18 cellular contexts compared by ENCODE assay signal in the genomic region with DNA sequence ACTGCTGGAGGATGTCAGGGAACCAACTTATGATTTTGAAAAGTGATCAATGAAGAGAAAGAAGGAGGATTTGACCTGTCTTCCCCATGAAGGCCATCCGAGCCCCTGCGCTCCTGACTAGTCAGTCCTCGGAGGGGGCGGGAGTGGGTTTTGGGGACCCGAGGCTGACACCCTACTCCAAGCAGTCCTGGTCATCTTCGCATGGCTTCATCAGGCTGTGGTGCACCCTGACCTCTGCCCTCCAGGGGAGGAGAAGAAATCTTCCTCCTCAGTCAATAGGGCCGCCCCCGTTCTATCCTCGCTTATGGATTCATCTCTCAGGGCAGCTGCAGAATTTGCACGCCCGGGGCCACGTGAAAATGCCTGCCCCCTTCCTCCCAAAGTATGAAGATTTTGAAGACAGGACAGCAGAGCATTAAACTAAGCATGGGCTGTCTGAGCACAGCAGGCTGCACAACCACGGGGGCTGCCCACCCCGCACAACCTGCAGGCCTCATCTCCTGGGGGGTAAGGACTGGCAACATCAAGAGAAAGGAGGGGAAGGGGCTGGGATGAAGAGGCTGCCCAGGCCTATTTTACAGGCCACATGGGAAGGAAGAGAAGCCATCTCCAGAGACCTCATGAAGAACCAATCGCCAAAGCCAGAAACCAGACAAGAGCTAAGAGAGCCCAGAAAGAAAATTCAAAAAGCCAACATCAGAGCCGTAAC.
A peak's percentile ranks its signal among the peaks of the same experiment; 100 is the strongest.
DNase-seq lines count a peak whose midpoint lies in the region; ATAC-seq and TF ChIP-seq lines count a peak whose summit lies in the region.
"Had no signal": no experiment of that assay in that cellular context is flagged by ENCODE, and none has a peak within 500 bp of the region (broad histone marks: within the 10 kb centered on the region; RNA-seq: fewer than 3 reads in every experiment).

No MANE protein-coding gene starts in this region.

- no peak overlapping the region for H3K14ac ChIP-seq in neuronal stem cell (ENCODE audit: low read length)

- H4K91ac ChIP-seq in neuronal stem cell (ENCODE audit: low read depth, low read length, poor library complexity): no peak overlapping the region

- H2BK120ac ChIP-seq in neuronal stem cell (ENCODE audit: low read depth, low read length): peak overlapping the region; percentile 27

- H3K27me3 Mint-ChIP-seq in nephron progenitor cell (ENCODE audit: low read depth, poor library complexity): no peaks in the 10 kb centered on the region
- peaks cover 0 to 66% of the 10 kb centered on the region in 2 donors for H3K27me3 Mint-ChIP-seq in effector memory CD8-positive, alpha-beta T cell

- H3K27ac ChIP-seq in BLaER1 treated with 17β-estradiol and CSF1 and Interleukin-3, amounts not matched to agents 10 nM and 100 nM: peak overlapping the region in 4 of 11 experiments; percentile 23 to 57 (median 41); a peak in 5 of 22 replicates
- H3K27ac ChIP-seq in neuronal stem cell (replicated peaks; ENCODE audit: low read length) (no peak overlapping the region), spleen (no peak overlapping the region)

- TF ChIP-seq CTCF in nephron progenitor cell (IDR thresholded peaks at IDR 0.05) (no peak), spleen (IDR thresholded peaks at IDR 0.05 in 8 of 11, conservative IDR thresholded peaks at IDR 0.05 in 3 of 11) (no peak)

- H3K9me3 Mint-ChIP-seq in nephron progenitor cell: no peaks in the 10 kb centered on the region
- no peaks in the 10 kb centered on the region for H3K9me3 Mint-ChIP-seq in effector memory CD8-positive, alpha-beta T cell
- H3K9me3 Mint-ChIP-seq: CD4-positive, alpha-beta T cell; CD8-positive, alpha-beta memory T cell; GM23338; H9 had no signal

- no peak overlapping the region for H3K18ac ChIP-seq in neuronal stem cell (ENCODE audit: low read length)

- H3K23ac ChIP-seq in neuronal stem cell (ENCODE audit: low read depth, low read length, poor library complexity): peak overlapping the region; percentile 44

- no peak overlapping the region for H2AFZ ChIP-seq in neuronal stem cell (ENCODE audit: low read length)
- H2AFZ ChIP-seq: GM23338 had no signal

- no peak overlapping the region for H2BK12ac ChIP-seq in neuronal stem cell (ENCODE audit: low read length)

- H3K36me3 Mint-ChIP-seq in nephron progenitor cell (ENCODE audit: low read depth): no peaks in the 10 kb centered on the region
- no peaks in the 10 kb centered on the region for H3K36me3 Mint-ChIP-seq in effector memory CD8-positive, alpha-beta T cell (ENCODE audit: insufficient read depth)
- H3K36me3 Mint-ChIP-seq: CD14-positive monocyte; CD8-positive, alpha-beta memory T cell had no signal

- no peaks in the 10 kb centered on the region for H4K20me1 ChIP-seq in BLaER1 treated with 17β-estradiol and CSF1 and Interleukin-3, amounts not matched to agents 10 nM and 100 nM

- peak overlapping the region in 9 of 11 experiments; percentile 18 to 82 (median 55); a peak in 17 of 22 replicates for H3K4me2 ChIP-seq in BLaER1 treated with 17β-estradiol and CSF1 and Interleukin-3, amounts not matched to agents 10 nM and 100 nM
- no peak overlapping the region for H3K4me2 ChIP-seq in neuronal stem cell (ENCODE audit: insufficient read depth, low read length, poor library complexity, severe bottlenecking)
- H3K4me2 ChIP-seq: GM23338 had no signal

- peak overlapping the region; percentile 41 for H2BK15ac ChIP-seq in neuronal stem cell (ENCODE audit: low read length)

- ATAC-seq in effector memory CD8-positive, alpha-beta T cell (replicated peaks): no peak
- ATAC-seq in GM19467 (IDR thresholded peaks at IDR 0.05; ENCODE audit: unreplicated experiment): no peak
- ATAC-seq: GM12878, GM23338, HCT116 had no signal

- no peak overlapping the region for H3K4me3 ChIP-seq in BLaER1 treated with 17β-estradiol and CSF1 and Interleukin-3, amounts not matched to agents 10 nM and 100 nM
- H3K4me3 ChIP-seq in neuronal stem cell (ENCODE audit: low read length in 2 of 2) (no peak overlapping the region), spleen (no peak overlapping the region)
- H3K4me3 ChIP-seq: GM12878, GM23338 had no signal

- WGBS in neuronal stem cell (ENCODE audit: extremely low coverage in 2 of 2, insufficient read length in 2 of 2, insufficient replicate concordance in 1 of 2), 2 donors: no CpG with 5 or more reads among the region's 16 CpGs
- WGBS in spleen, 5 donors: 87 to 95% (median 93%) methylated on average over 16 of the region's 16 CpGs

- H3K36me3 ChIP-seq in BLaER1 treated with 17β-estradiol and CSF1 and Interleukin-3, amounts not matched to agents 10 nM and 100 nM: no peaks in the 10 kb centered on the region
- H3K36me3 ChIP-seq in neuronal stem cell (replicated peaks in 1 of 2; ENCODE audit: control insufficient read depth in 2 of 2, insufficient read depth in 2 of 2, low read length in 2 of 2): no peaks in the 10 kb centered on the region
- no peaks in the 10 kb centered on the region for H3K36me3 ChIP-seq in spleen

- no peak overlapping the region for H3K4me3 Mint-ChIP-seq in nephron progenitor cell
- no peak overlapping the region for H3K4me3 Mint-ChIP-seq in effector memory CD8-positive, alpha-beta T cell
- H3K4me3 Mint-ChIP-seq: CD14-positive monocyte; CD4-positive, alpha-beta T cell; CD8-positive, alpha-beta memory T cell; GM23338; H9 had no signal

- H2AK5ac ChIP-seq in neuronal stem cell (ENCODE audit: low read depth, low read length): peak overlapping the region; percentile 40

- no peaks in the 10 kb centered on the region for H3K79me1 ChIP-seq in neuronal stem cell (ENCODE audit: low read depth, low read length)

- peak overlapping the region; percentile 76 for H2BK5ac ChIP-seq in neuronal stem cell (ENCODE audit: low read length)

- H3K4me1 ChIP-seq in BLaER1 treated with 17β-estradiol and CSF1 and Interleukin-3, amounts not matched to agents 10 nM and 100 nM: peaks cover 0 to 77% (median 56%) of the 10 kb centered on the region in 10 experiments; a peak in 17 of 20 replicates
- H3K4me1 ChIP-seq in neuronal stem cell (ENCODE audit: control insufficient read depth in 2 of 2, insufficient read depth in 1 of 2, low read depth in 1 of 2, low read length in 2 of 2): peaks cover 0 to 14% of the 10 kb centered on the region in 2 donors
- H3K4me1 ChIP-seq in spleen: no peaks in the 10 kb centered on the region

- H3K4me1 Mint-ChIP-seq in nephron progenitor cell: peaks cover 28% of the 10 kb centered on the region
- H3K4me1 Mint-ChIP-seq in effector memory CD8-positive, alpha-beta T cell (ENCODE audit: low read depth in 2 of 2): no peaks in the 10 kb centered on the region
- H3K4me1 Mint-ChIP-seq: CD14-positive monocyte; CD8-positive, alpha-beta memory T cell had no signal

- intact Hi-C loops in spleen (cut with DNase I; ENCODE audit: low total_unique reads): no loop called here

- peak overlapping the region; percentile 90 for H3K27ac Mint-ChIP-seq in nephron progenitor cell
- H3K27ac Mint-ChIP-seq in effector memory CD8-positive, alpha-beta T cell: no peak overlapping the region
- H3K27ac Mint-ChIP-seq: CD4-positive, alpha-beta T cell; GM23338 had no signal

- TF ChIP-seq POLR2A in spleen (IDR thresholded peaks at IDR 0.05): no peak

- H3K9ac ChIP-seq in BLaER1 treated with 17β-estradiol and CSF1 and Interleukin-3, amounts not matched to agents 10 nM and 100 nM: peak overlapping the region in 4 of 11 experiments; percentile 35 to 55 (median 44); a peak in 3 of 22 replicates
- peak overlapping the region; percentile 71 for H3K9ac ChIP-seq in neuronal stem cell (ENCODE audit: low read depth, low read length, poor library complexity)

- DNase-seq in nephron progenitor cell (no peak), neuronal stem cell (ENCODE audit: low spot score) (no peak), spleen (peak; percentile 57)
- DNase-seq in effector memory CD8-positive, alpha-beta T cell: no peak
- no peak for DNase-seq in stimulated activated CD4-positive, alpha-beta T cell treated with anti-CD3 and anti-CD28 coated beads, Interleukin-1b, Interleukin-23, amount 100 ng/mL, for 48 hours
- DNase-seq: CD4-positive, alpha-beta T cell; CD8-positive, alpha-beta memory T cell; DMS 273 treated with DMSO at 0.1 percent for 48 hours; DMS79; EL; GDM1; H9 had no signal

- H3K4ac ChIP-seq in neuronal stem cell (ENCODE audit: low read length): no peak overlapping the region

- H4K8ac ChIP-seq in neuronal stem cell (ENCODE audit: low read depth, low read length): no peak overlapping the region

- peaks cover 19 to 33% (median 25%) of the 10 kb centered on the region in 11 experiments for H3K27me3 ChIP-seq in BLaER1 treated with 17β-estradiol and CSF1 and Interleukin-3, amounts not matched to agents 10 nM and 100 nM
- H3K27me3 ChIP-seq in neuronal stem cell (ENCODE audit: control insufficient read depth in 3 of 3, insufficient read depth in 3 of 3, low read depth in 1 of 3, low read length in 3 of 3) (peaks cover 0 to 2% (median 0%) of the 10 kb centered on the region in 3 experiments), spleen (replicated peaks in 1 of 7) (peaks cover 0 to 11% (median 0%) of the 10 kb centered on the region in 7 donors)

- peaks cover 0 to 19% (median 10%) of the 10 kb centered on the region in 11 experiments; a peak in 7 of 22 replicates for H3K9me3 ChIP-seq in BLaER1 treated with 17β-estradiol and CSF1 and Interleukin-3, amounts not matched to agents 10 nM and 100 nM (replicated peaks in 1 of 11)
- H3K9me3 ChIP-seq in neuronal stem cell (replicated peaks in 1 of 2; ENCODE audit: control insufficient read depth in 2 of 2, insufficient read depth in 1 of 2, low read depth in 1 of 2, low read length in 2 of 2): no peaks in the 10 kb centered on the region
- no peaks in the 10 kb centered on the region for H3K9me3 ChIP-seq in spleen
